ENCODE assay signal across 17 cellular contexts in the genomic region with DNA sequence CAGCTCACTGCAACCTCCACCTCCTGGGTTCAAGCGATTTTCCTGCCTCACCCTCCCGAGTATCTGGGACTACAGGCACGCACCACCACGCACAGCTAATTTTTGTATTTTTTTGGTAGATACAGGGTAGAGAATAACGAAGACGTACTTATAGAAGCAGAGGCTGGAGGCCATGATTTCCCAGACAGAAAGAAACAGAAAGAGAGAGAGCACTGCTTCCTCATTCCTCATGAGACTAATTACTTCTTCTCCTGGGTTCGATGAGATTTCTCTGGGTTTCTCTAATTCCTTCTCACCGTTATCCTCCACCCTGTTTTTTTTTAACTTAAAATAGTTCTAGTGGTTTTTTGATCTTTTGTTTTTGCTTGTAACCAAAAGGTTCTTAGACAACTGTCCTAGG. TPM values are rescaled to one million over a fixed set of nuclear protein-coding genes. Genes with fewer than 3 reads are reported as not detected.
A peak's percentile ranks its signal among the peaks of the same experiment; 100 is the strongest.
DNase-seq lines count a peak whose midpoint lies in the region; ATAC-seq and TF ChIP-seq lines count a peak whose summit lies in the region.
"Had no signal": no experiment of that assay in that cellular context is flagged by ENCODE, and none has a peak within 500 bp of the region (broad histone marks: within the 10 kb centered on the region; RNA-seq: fewer than 3 reads in every experiment).

No MANE protein-coding gene starts in this region.

- H3K4me1 ChIP-seq in KMS-11 (ENCODE audit: low read depth, poor library complexity, severe bottlenecking) (peaks cover 66% of the 10 kb centered on the region), neutrophil (ENCODE audit: control insufficient read depth in 1 of 2, insufficient read depth in 1 of 2, low read depth in 1 of 2, low read length in 1 of 2) (peaks cover 47 to 52% of the 10 kb centered on the region in 2 experiments)
- H3K4me1 ChIP-seq: neural progenitor cell, uterus had no signal

- H3K4me3 ChIP-seq in KMS-11 (IDR thresholded peaks at IDR 0.05; ENCODE audit: insufficient read depth, low read depth, low read length): no peak overlapping the region
- no peak overlapping the region for H3K4me3 ChIP-seq in neutrophil (ENCODE audit: low read depth in 1 of 2, low read length in 1 of 2)
- H3K4me3 ChIP-seq: body of pancreas, left lung, MG63, neural progenitor cell, sigmoid colon, uterus had no signal

- H3K27ac ChIP-seq in KMS-11 (peak overlapping the region; percentile 21; the same call in 1 of the 2 replicates), neutrophil (peak overlapping the region; percentile 68)
- H3K27ac ChIP-seq: body of pancreas, left lung, neural progenitor cell, sigmoid colon, uterus had no signal

- H3K9ac ChIP-seq in KMS-11: no peak overlapping the region
- H3K9ac ChIP-seq: neural progenitor cell had no signal

- peak overlapping the region; percentile 52 for H2AFZ ChIP-seq in KMS-11 (ENCODE audit: low read depth)
- H2AFZ ChIP-seq: neural progenitor cell had no signal

- H3K4me1 Mint-ChIP-seq in activated CD4-positive, alpha-beta T cell treated with anti-CD3 and anti-CD28 coated beads, Interleukin-2, amount 10 ng/mL, durations not matched to agents 7 days and 5 days: peaks cover 69% of the 10 kb centered on the region
- peaks cover 58% of the 10 kb centered on the region for H3K4me1 Mint-ChIP-seq in activated T-helper 2 cell treated with anti-CD3 and anti-CD28 coated beads, Interferon-gamma antibody, Interleukin-2, Interleukin-4, amounts not matched to agents 10 μg/mL and 5 μg/mL and 100 μg/mL, durations not matched to agents 14 hours and 24 hours and 36 hours (ENCODE audit: low read depth)

- H3K79me2 ChIP-seq in KMS-11 (ENCODE audit: insufficient read depth, low read depth): no peaks in the 10 kb centered on the region

- CTCF ChIA-PET in activated CD4-positive, alpha-beta T cell treated with anti-CD3 and anti-CD28 coated beads, Interleukin-2, amount 10 ng/mL, durations not matched to agents 7 days and 5 days (lab: Charles Lee): interaction anchor here (0.7 to 17.3 kb wide), 7 partner anchors 9 to 146 kb away, joined by 3 to 371 read pairs (median 3); a partner anchor contains a TSS

- intact Hi-C loops in activated T-helper 2 cell treated with anti-CD3 and anti-CD28 coated beads, Interferon-gamma antibody, Interleukin-2, Interleukin-4, amounts not matched to agents 10 μg/mL and 5 μg/mL and 100 μg/mL, durations not matched to agents 14 hours and 24 hours and 36 hours (cut with micrococcal nuclease): loop anchor here (5.0 kb wide), 1 partner anchor 299 kb away; no protein-coding TSS in a partner anchor

- peak overlapping the region; percentile 21; the same call in 1 of the 2 replicates for H3K4me2 ChIP-seq in KMS-11
- H3K4me2 ChIP-seq: neural progenitor cell had no signal

- H3K27me3 ChIP-seq in KMS-11 (ENCODE audit: insufficient read depth, low read depth) (no peaks in the 10 kb centered on the region), neutrophil (no peaks in the 10 kb centered on the region)
- H3K27me3 ChIP-seq: body of pancreas, left lung, MG63, neural progenitor cell, sigmoid colon, uterus had no signal

- H4K20me1 ChIP-seq in KMS-11 (ENCODE audit: insufficient read depth): no peaks in the 10 kb centered on the region

- no peaks in the 10 kb centered on the region for H3K36me3 Mint-ChIP-seq in activated CD4-positive, alpha-beta T cell treated with anti-CD3 and anti-CD28 coated beads, Interleukin-2, amount 10 ng/mL, durations not matched to agents 7 days and 5 days (ENCODE audit: low read depth)
- H3K36me3 Mint-ChIP-seq in activated T-helper 2 cell treated with anti-CD3 and anti-CD28 coated beads, Interferon-gamma antibody, Interleukin-2, Interleukin-4, amounts not matched to agents 10 μg/mL and 5 μg/mL and 100 μg/mL, durations not matched to agents 14 hours and 24 hours and 36 hours (ENCODE audit: low read depth): no peaks in the 10 kb centered on the region
- H3K36me3 Mint-ChIP-seq: neural progenitor cell; stimulated activated effector memory CD8-positive, alpha-beta T cell treated with anti-CD3 and anti-CD28 coated beads, Interleukin-12 subunit alpha, Interleukin-12 subunit beta, amount 100 ng/mL, for 72 hours had no signal

- no peak for DNase-seq in activated CD4-positive, alpha-beta T cell treated with anti-CD3 and anti-CD28 coated beads, Interleukin-2, amount 10 ng/mL, durations not matched to agents 7 days and 5 days
- DNase-seq in activated CD4-positive, alpha-beta T cell treated with anti-CD3 and anti-CD28 coated beads for 4 hours: no peak
- no peak for DNase-seq in activated T-helper 2 cell treated with anti-CD3 and anti-CD28 coated beads, Interferon-gamma antibody, Interleukin-2, Interleukin-4, amounts not matched to agents 10 μg/mL and 5 μg/mL and 100 μg/mL, durations not matched to agents 14 hours and 24 hours and 36 hours (ENCODE audit: low spot score)
- no peak for DNase-seq in putamen (ENCODE audit: low spot score)
- DNase-seq: activated CD8-positive, alpha-beta memory T cell treated with anti-CD3 and anti-CD28 coated beads, Interleukin-2, amount 50 U/mL, for 4 hours; body of pancreas; left lung; MG63; NCI-H82; sigmoid colon; uterus had no signal

- ATAC-seq in GM19467 (IDR thresholded peaks at IDR 0.05; ENCODE audit: unreplicated experiment) (no peak), esophagus mucosa (no peak)
- ATAC-seq: body of pancreas; left lung; stimulated activated effector memory CD8-positive, alpha-beta T cell treated with anti-CD3 and anti-CD28 coated beads, Interleukin-12 subunit alpha, Interleukin-12 subunit beta, amount 100 ng/mL, for 72 hours had no signal

- H3K36me3 ChIP-seq in KMS-11 (ENCODE audit: insufficient read depth): no peaks in the 10 kb centered on the region
- H3K36me3 ChIP-seq in neutrophil: no peaks in the 10 kb centered on the region
- H3K36me3 ChIP-seq: left lung, MG63, neural progenitor cell, sigmoid colon, uterus had no signal

- H3K27ac Mint-ChIP-seq in activated CD4-positive, alpha-beta T cell treated with anti-CD3 and anti-CD28 coated beads, Interleukin-2, amount 10 ng/mL, durations not matched to agents 7 days and 5 days: peak overlapping the region; percentile 88
- H3K27ac Mint-ChIP-seq in activated T-helper 2 cell treated with anti-CD3 and anti-CD28 coated beads, Interferon-gamma antibody, Interleukin-2, Interleukin-4, amounts not matched to agents 10 μg/mL and 5 μg/mL and 100 μg/mL, durations not matched to agents 14 hours and 24 hours and 36 hours: peak overlapping the region; percentile 57
- H3K27ac Mint-ChIP-seq: neural progenitor cell; stimulated activated effector memory CD8-positive, alpha-beta T cell treated with anti-CD3 and anti-CD28 coated beads, Interleukin-12 subunit alpha, Interleukin-12 subunit beta, amount 100 ng/mL, for 72 hours had no signal

- H3K4me3 Mint-ChIP-seq in activated CD4-positive, alpha-beta T cell treated with anti-CD3 and anti-CD28 coated beads, Interleukin-2, amount 10 ng/mL, durations not matched to agents 7 days and 5 days: peak overlapping the region; percentile 32
- no peak overlapping the region for H3K4me3 Mint-ChIP-seq in activated T-helper 2 cell treated with anti-CD3 and anti-CD28 coated beads, Interferon-gamma antibody, Interleukin-2, Interleukin-4, amounts not matched to agents 10 μg/mL and 5 μg/mL and 100 μg/mL, durations not matched to agents 14 hours and 24 hours and 36 hours (ENCODE audit: low read depth)
- H3K4me3 Mint-ChIP-seq: neural progenitor cell; stimulated activated effector memory CD8-positive, alpha-beta T cell treated with anti-CD3 and anti-CD28 coated beads, Interleukin-12 subunit alpha, Interleukin-12 subunit beta, amount 100 ng/mL, for 72 hours had no signal

- H3K27me3 Mint-ChIP-seq in activated CD4-positive, alpha-beta T cell treated with anti-CD3 and anti-CD28 coated beads, Interleukin-2, amount 10 ng/mL, durations not matched to agents 7 days and 5 days: no peaks in the 10 kb centered on the region
- no peaks in the 10 kb centered on the region for H3K27me3 Mint-ChIP-seq in activated T-helper 2 cell treated with anti-CD3 and anti-CD28 coated beads, Interferon-gamma antibody, Interleukin-2, Interleukin-4, amounts not matched to agents 10 μg/mL and 5 μg/mL and 100 μg/mL, durations not matched to agents 14 hours and 24 hours and 36 hours (ENCODE audit: low read depth)

- no peaks in the 10 kb centered on the region for H3K9me3 ChIP-seq in neutrophil
- H3K9me3 ChIP-seq: body of pancreas, left lung, MG63, sigmoid colon, uterus had no signal

- POLR2A ChIA-PET in activated CD4-positive, alpha-beta T cell treated with anti-CD3 and anti-CD28 coated beads, Interleukin-2, amount 10 ng/mL, durations not matched to agents 7 days and 5 days (lab: Charles Lee): interaction anchor here (0.8 to 0.9 kb wide), 2 partner anchors 18 to 21 kb away, joined by 3 read pairs; no protein-coding TSS in a partner anchor

- H3K9me3 Mint-ChIP-seq in activated CD4-positive, alpha-beta T cell treated with anti-CD3 and anti-CD28 coated beads, Interleukin-2, amount 10 ng/mL, durations not matched to agents 7 days and 5 days: no peaks in the 10 kb centered on the region
- H3K9me3 Mint-ChIP-seq in activated T-helper 2 cell treated with anti-CD3 and anti-CD28 coated beads, Interferon-gamma antibody, Interleukin-2, Interleukin-4, amounts not matched to agents 10 μg/mL and 5 μg/mL and 100 μg/mL, durations not matched to agents 14 hours and 24 hours and 36 hours: no peaks in the 10 kb centered on the region
- H3K9me3 Mint-ChIP-seq: neural progenitor cell; stimulated activated effector memory CD8-positive, alpha-beta T cell treated with anti-CD3 and anti-CD28 coated beads, Interleukin-12 subunit alpha, Interleukin-12 subunit beta, amount 100 ng/mL, for 72 hours had no signal

- no peak for TF ChIP-seq CTCF in KMS-11 (conservative IDR thresholded peaks at IDR 0.05; ENCODE audit: low read depth, low read length)
- TF ChIP-seq CTCF in neutrophil (IDR thresholded peaks at IDR 0.05): no peak

RNA-seq across cellular contexts. Expression of a gene that starts 23.4 kb away (rescaled TPM):
- total RNA-seq in activated CD4-positive, alpha-beta T cell treated with anti-CD3 and anti-CD28 coated beads, Interleukin-2, amount 10 ng/mL, durations not matched to agents 7 days and 5 days: 100 to 1,000 TPM; 334 to 347 TPM
- 313 and 334 TPM in 2 replicates for total RNA-seq in activated T-helper 2 cell treated with anti-CD3 and anti-CD28 coated beads, Interferon-gamma antibody, Interleukin-2, Interleukin-4, amounts not matched to agents 10 μg/mL and 5 μg/mL and 100 μg/mL, durations not matched to agents 14 hours and 24 hours and 36 hours
- 100 TPM for total RNA-seq in esophagus mucosa

RNA-seq across cellular contexts. Expression of a gene that starts 52.1 kb away (rescaled TPM):
- 100 to 1,000 TPM; 174 to 183 TPM for total RNA-seq in activated CD4-positive, alpha-beta T cell treated with anti-CD3 and anti-CD28 coated beads, Interleukin-2, amount 10 ng/mL, durations not matched to agents 7 days and 5 days
- total RNA-seq in activated T-helper 2 cell treated with anti-CD3 and anti-CD28 coated beads, Interferon-gamma antibody, Interleukin-2, Interleukin-4, amounts not matched to agents 10 μg/mL and 5 μg/mL and 100 μg/mL, durations not matched to agents 14 hours and 24 hours and 36 hours: 177 and 178 TPM in 2 replicates
- 80.6 TPM for total RNA-seq in esophagus mucosa
